In the genomic region with DNA sequence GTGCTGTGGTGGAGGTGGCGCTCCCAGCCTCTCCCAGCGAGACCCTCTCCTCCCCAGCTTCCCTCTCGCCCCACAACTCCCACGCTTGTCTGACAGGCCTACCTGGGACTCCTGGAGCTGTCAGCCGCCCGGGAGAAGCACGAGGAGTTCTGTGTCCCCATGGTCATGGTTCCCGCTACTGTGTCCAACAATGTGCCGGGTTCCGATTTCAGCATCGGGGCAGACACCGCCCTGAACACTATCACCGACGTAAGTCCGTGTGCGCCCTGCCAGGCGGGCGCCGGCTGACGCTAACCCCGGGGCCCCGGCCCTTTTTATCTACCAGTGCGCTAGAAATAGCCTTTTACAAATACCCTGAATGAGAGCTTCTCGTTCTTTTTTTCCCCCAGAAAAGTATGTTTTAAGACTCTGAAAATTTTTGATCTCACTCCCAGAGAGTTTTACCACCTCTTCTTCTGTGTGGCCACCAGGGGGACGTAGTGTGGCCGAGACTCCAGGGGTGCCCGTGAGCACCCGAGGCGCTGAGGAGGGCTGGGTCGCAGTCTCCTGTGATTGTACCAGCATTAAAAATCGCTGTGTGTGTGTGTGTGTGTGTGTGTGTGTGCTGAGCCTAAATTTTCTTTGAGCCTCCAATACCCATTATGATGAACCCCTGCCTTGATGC, we compare ENCODE assay signal across 8 cellular contexts. TPM values are rescaled to one million over a fixed set of nuclear protein-coding genes. Genes with fewer than 3 reads are reported as not detected.
A peak's percentile ranks its signal among the peaks of the same experiment; 100 is the strongest.
DNase-seq lines count a peak whose midpoint lies in the region; ATAC-seq and TF ChIP-seq lines count a peak whose summit lies in the region.

No MANE protein-coding gene starts in this region.

- peak overlapping the region; percentile 32 for H2AK9ac ChIP-seq in IMR-90 (replicated peaks; ENCODE audit: low read depth, low read length, poor library complexity)

- in situ Hi-C loops in IMR-90 (cut with MboI; ENCODE audit: low sequenced_read_pairs) (no loop called here), mammary epithelial cell (cut with MboI; ENCODE audit: low sequenced_read_pairs in 2 of 2) (no loop called here)

- TF ChIP-seq POLR2A in IMR-90 (IDR thresholded peaks at IDR 0.05; ENCODE audit: low read depth, low read length): no peak

- no peak overlapping the region for H3K23ac ChIP-seq in IMR-90 (ENCODE audit: low read depth, low read length)

- H2BK120ac ChIP-seq in IMR-90 (ENCODE audit: low read depth, low read length): no peak overlapping the region

- CTCF ChIA-PET in IMR-90 (lab: Yijun Ruan, JAX): no interaction called here
- CTCF ChIA-PET in mammary epithelial cell (lab: Charles Lee; ENCODE audit: low non-redundant PET): no interaction called here

- intact Hi-C loops in IMR-90 (cut with micrococcal nuclease) (no loop called here), mammary epithelial cell (cut with micrococcal nuclease) (no loop called here), lower lobe of right lung (cut with DNase I) (no loop called here)

- H4K20me1 ChIP-seq in IMR-90 (ENCODE audit: insufficient read depth, low read length) (peaks cover 11% of the 10 kb centered on the region), mammary epithelial cell (ENCODE audit: insufficient read depth, low read length) (no peaks in the 10 kb centered on the region)

- no peak overlapping the region for H4K8ac ChIP-seq in IMR-90 (ENCODE audit: low read depth in 2 of 2, low read length in 2 of 2)

- no peaks in the 10 kb centered on the region for H3K9me3 ChIP-seq in IMR-90 (ENCODE audit: control insufficient read depth, insufficient read depth, low read length)
- no peaks in the 10 kb centered on the region for H3K9me3 ChIP-seq in mammary epithelial cell (replicated peaks; ENCODE audit: insufficient read depth, low read length)
- H3K9me3 ChIP-seq in lower lobe of right lung: no peaks in the 10 kb centered on the region

- no peak overlapping the region for H3K18ac ChIP-seq in IMR-90 (ENCODE audit: low read depth, low read length)

- H3K36me3 ChIP-seq in IMR-90 (ENCODE audit: control insufficient read depth, insufficient read depth, low read length) (peaks cover 78% of the 10 kb centered on the region), mammary epithelial cell (ENCODE audit: insufficient read depth, low read length) (peaks cover 48% of the 10 kb centered on the region), lower lobe of right lung (peaks cover 31% of the 10 kb centered on the region)

- H4K91ac ChIP-seq in IMR-90 (ENCODE audit: insufficient read depth, low read depth, low read length): no peak overlapping the region

- H3K79me1 ChIP-seq in IMR-90 (ENCODE audit: low read depth in 1 of 2, low read length in 2 of 2): peaks cover 39 to 49% of the 10 kb centered on the region in 2 experiments

- 97% methylated on average over 20 of the region's 31 CpGs; no CpG with 5 or more reads in 1 of the 2 experiments for WGBS in IMR-90 (ENCODE audit: extremely low coverage in 2 of 2, insufficient read length in 1 of 2), 2 experiments
- WGBS in mammary epithelial cell (ENCODE audit: low coverage, missing lambda C conversion rate): 87% methylated on average over 31 of the region's 31 CpGs

- no peaks in the 10 kb centered on the region for H3K4me1 ChIP-seq in IMR-90 (ENCODE audit: control insufficient read depth, insufficient read depth, low read length)
- no peaks in the 10 kb centered on the region for H3K4me1 ChIP-seq in mammary epithelial cell (ENCODE audit: insufficient read depth, low read length)
- no peaks in the 10 kb centered on the region for H3K4me1 ChIP-seq in lower lobe of right lung

- no peak overlapping the region for H4K5ac ChIP-seq in IMR-90 (ENCODE audit: low read depth, low read length)

- TF ChIP-seq CTCF in IMR-90 (conservative IDR thresholded peaks at IDR 0.05; ENCODE audit: low read depth, low read length) (peak; percentile 41), mammary epithelial cell (conservative IDR thresholded peaks at IDR 0.05 in 1 of 2, IDR thresholded peaks at IDR 0.05 in 1 of 2; ENCODE audit: extremely low read depth in 1 of 2, insufficient read depth in 1 of 2, low read depth in 1 of 2, low read length in 2 of 2) (peak; percentile 23 to 39), lower lobe of right lung (IDR thresholded peaks at IDR 0.05) (peak; percentile 31)

- ATAC-seq in IMR-90 (ENCODE audit: low read depth) (peak; percentile 59; the same call in 1 of the 2 replicates), lower lobe of right lung (no peak), HG03432 (IDR thresholded peaks at IDR 0.05; ENCODE audit: unreplicated experiment) (no peak)

- H3K27ac ChIP-seq in IMR-90 (ENCODE audit: insufficient read depth, low read length): no peak overlapping the region
- H3K27ac ChIP-seq in mammary epithelial cell (ENCODE audit: insufficient read depth, low read depth, low read length): no peak overlapping the region
- no peak overlapping the region for H3K27ac ChIP-seq in lower lobe of right lung

- H2AFZ ChIP-seq in IMR-90 (replicated peaks; ENCODE audit: low read length, poor library complexity) (no peak overlapping the region), mammary epithelial cell (ENCODE audit: low read depth, low read length) (no peak overlapping the region)

- no peak overlapping the region for H3K9ac ChIP-seq in IMR-90 (ENCODE audit: low read depth, low read length)
- H3K9ac ChIP-seq in mammary epithelial cell (ENCODE audit: insufficient read depth, low read length): no peak overlapping the region

- H3K4me3 ChIP-seq in IMR-90 (ENCODE audit: insufficient read depth, low read depth, low read length) (no peak overlapping the region), mammary epithelial cell (replicated peaks in 1 of 3; ENCODE audit: insufficient read depth in 1 of 3, low read depth in 2 of 3, low read length in 3 of 3) (no peak overlapping the region), lower lobe of right lung (no peak overlapping the region)

- no peak overlapping the region for H2BK15ac ChIP-seq in IMR-90 (ENCODE audit: low read depth, low read length)

- H2BK5ac ChIP-seq in IMR-90 (ENCODE audit: low read depth, low read length, poor library complexity, severe bottlenecking): no peak overlapping the region

- POLR2A ChIA-PET in IMR-90 (lab: Charles Lee; ENCODE audit: unreplicated experiment): no interaction called here

- H3K14ac ChIP-seq in IMR-90 (replicated peaks; ENCODE audit: low read depth, low read length): no peak overlapping the region

- BruUV-seq in IMR-90 (replicated peaks; lab: Mats Ljungman, UMichigan): no TSS peak
- no TSS peak for BruUV-seq in mammary epithelial cell (replicated peaks; lab: Mats Ljungman, UMichigan)

- H3K27me3 ChIP-seq in IMR-90 (ENCODE audit: control insufficient read depth, insufficient read depth, low read length) (no peaks in the 10 kb centered on the region), mammary epithelial cell (ENCODE audit: insufficient read depth, low read length) (no peaks in the 10 kb centered on the region), lower lobe of right lung (ENCODE audit: low read depth) (no peaks in the 10 kb centered on the region)

- no peak overlapping the region for H2BK20ac ChIP-seq in IMR-90 (ENCODE audit: low read depth, low read length)

- dilution Hi-C loops in IMR-90 (cut with HindIII; ENCODE audit: low sequenced_read_pairs, unreplicated experiment) (no loop called here), mammary epithelial cell (cut with HindIII; ENCODE audit: low sequenced_read_pairs) (no loop called here)

- DNase-seq in D341Med (ENCODE audit: low spot score): peak; percentile 81
- peak; percentile 25 for DNase-seq in IMR-90
- DNase-seq in mammary epithelial cell: no peak
- no peak for DNase-seq in lower lobe of right lung
- DNase-seq in NCI-H345 treated with DMSO at 0.1 percent for 48 hours (lab: John Stamatoyannopoulos, UW; ENCODE audit: unreplicated experiment): no peak
- DNase-seq in NK-92 (lab: John Stamatoyannopoulos, UW; ENCODE audit: unreplicated experiment): no peak
- no peak for DNase-seq in mucosa of gallbladder (ENCODE audit: low spot score)

- H3K79me2 ChIP-seq in mammary epithelial cell (ENCODE audit: insufficient read depth, low read length): peaks cover 48% of the 10 kb centered on the region

- H2AK5ac ChIP-seq in IMR-90 (ENCODE audit: low read depth, low read length): no peak overlapping the region

- H3K4ac ChIP-seq in IMR-90 (ENCODE audit: low read depth, low read length): no peak overlapping the region

- no peak overlapping the region for H3K56ac ChIP-seq in IMR-90 (ENCODE audit: extremely low read depth, insufficient read depth, low read length)

- peaks cover 8% of the 10 kb centered on the region; the same call in 1 of the 2 replicates for H3K9me1 ChIP-seq in IMR-90 (ENCODE audit: insufficient read depth, low read length)

- H3K4me2 ChIP-seq in IMR-90 (ENCODE audit: low read depth, low read length) (no peak overlapping the region), mammary epithelial cell (ENCODE audit: insufficient read depth, low read depth, low read length) (no peak overlapping the region)

- TF ChIP-seq RAD21 in IMR-90 (IDR thresholded peaks at IDR 0.05; ENCODE audit: low read length): peak; percentile 9; the same call in 1 of the 2 replicates

TF ChIP-seq in IMR-90, 13 proteins besides CTCF, POLR2A, EP300 and RAD21 (continues in another document):
- no peak for TF ChIP-seq MAZ (IDR thresholded peaks at IDR 0.05; ENCODE audit: borderline replicate concordance, low read depth, low read length)
- no peak for TF ChIP-seq MXI1 (IDR thresholded peaks at IDR 0.05; ENCODE audit: borderline replicate concordance, low read depth, low read length)
- TF ChIP-seq RFX5 (IDR thresholded peaks at IDR 0.05; ENCODE audit: low read depth, low read length): no peak
- no peak for TF ChIP-seq BHLHE40 (IDR thresholded peaks at IDR 0.05; ENCODE audit: low read depth, low read length)
- no peak for TF ChIP-seq SMC3 (IDR thresholded peaks at IDR 0.05; ENCODE audit: low read depth, low read length)
- no peak for TF ChIP-seq NFE2L2 (IDR thresholded peaks at IDR 0.05; ENCODE audit: low read depth, low read length)

RNA-seq across cellular contexts. Expression of gene PFKP, which starts 52.6 kb away (rescaled TPM):
- 281 and 294 TPM in 2 replicates for total RNA-seq in IMR-90 (2012; rRNA removed)
- polyA plus RNA-seq in IMR-90 (2012; rRNA removed): 223 and 249 TPM in 2 replicates
- polyA plus RNA-seq in IMR-90 (2012; cell fraction: cytosol; rRNA removed): 173 and 244 TPM in 2 replicates
- 276 and 335 TPM in 2 replicates for polyA plus RNA-seq in IMR-90 (2012; cell fraction: nucleus; rRNA removed; ENCODE audit: low replicate concordance)
- total RNA-seq in mammary epithelial cell: 100 to 1,000 TPM; 142 to 272 TPM
- 201 TPM for polyA plus RNA-seq in mammary epithelial cell
- polyA minus RNA-seq in mammary epithelial cell: 208 TPM
- total RNA-seq in lower lobe of right lung: 23.5 TPM
- 109 TPM for total RNA-seq in mucosa of gallbladder

RNA-seq across cellular contexts. Expression of gene PITRM1, which starts 52.7 kb away (rescaled TPM):
- 111 and 124 TPM in 2 replicates for total RNA-seq in IMR-90 (2012; rRNA removed)
- polyA plus RNA-seq in IMR-90 (2012; rRNA removed): 92.3 and 97.1 TPM in 2 replicates
- polyA plus RNA-seq in IMR-90 (2012; cell fraction: cytosol; rRNA removed): 54.3 and 69.2 TPM in 2 replicates
- 219 and 253 TPM in 2 replicates for polyA plus RNA-seq in IMR-90 (2012; cell fraction: nucleus; rRNA removed; ENCODE audit: low replicate concordance)
- 100 to 1,000 TPM in 1 of 2 donors, 10 to 100 TPM in 1; 99.0 to 127 TPM for total RNA-seq in mammary epithelial cell
- polyA plus RNA-seq in mammary epithelial cell: 71.5 TPM
- 118 TPM for polyA minus RNA-seq in mammary epithelial cell
- 60.2 TPM for total RNA-seq in lower lobe of right lung
- total RNA-seq in mucosa of gallbladder: 48.5 TPM

Comparison
In these comparisons a context has a peak if more than half of its experiments do, and no peak if none do; other contexts are left out.
1. DNase-seq: peak in D341Med (single experiment) and IMR-90 (single experiment); none in mammary epithelial cell (single experiment), lower lobe of right lung (single experiment), NCI-H345 treated with DMSO at 0.1 percent for 48 hours (single experiment), NK-92 (single experiment) and mucosa of gallbladder (single experiment).
2. Peak in every context shown above with its lines, with median percentiles within 50 percentile points of each other: CTCF ChIP-seq.